Comparison of ENCODE assay signal across 21 cellular contexts in genomic region chr22:26097840-26098239, GRCh38.
"Had no signal": no experiment of that assay in that cellular context is flagged by ENCODE, and none has a peak within 500 bp of the region (broad histone marks: within the 10 kb centered on the region; RNA-seq: fewer than 3 reads in every experiment).

No MANE protein-coding gene starts in this region.

- H3K27me3 ChIP-seq: brain microvascular endothelial cell, right lobe of liver, vagina had no signal

- FAIRE-seq: astrocyte, endothelial cell of umbilical vein had no signal

- H3K36me3 ChIP-seq: brain microvascular endothelial cell, heart left ventricle, neutrophil, right lobe of liver, thoracic aorta, vagina had no signal

- H3K4me1 ChIP-seq: heart left ventricle, right lobe of liver, vagina had no signal

- DNase-seq: activated CD4-positive, alpha-beta memory T cell treated with anti-CD3 and anti-CD28 coated beads, Interleukin-2, amount 10 ng/mL, durations not matched to agents 7 days and 5 days; activated CD4-positive, alpha-beta T cell treated with anti-CD3 and anti-CD28 coated beads, Interleukin-2, amount 10 ng/mL, durations not matched to agents 24 days and 14 days; activated CD4-positive, CD25-positive, alpha-beta regulatory T cell treated with anti-CD3 and anti-CD28 coated beads, Interleukin-2, amount 50 U/mL, for 72 hours; activated gamma-delta T cell treated with Interleukin-2 at 50 U/mL for 16 hours; activated naive CD4-positive, alpha-beta T cell treated with anti-CD3 and anti-CD28 coated beads, Interleukin-2, amount 50 U/mL, for 16 hours; activated T-cell treated with anti-CD3 and anti-CD28 coated beads, Interleukin-2, amount 50 U/mL, for 4 hours; amniotic stem cell; brain microvascular endothelial cell; foreskin fibroblast; heart left ventricle; hypothalamus; naive B cell; nephron progenitor cell; right lobe of liver; stimulated activated CD4-positive, alpha-beta T cell treated with anti-CD3 and anti-CD28 coated beads, Interleukin-4, amount 100 ng/mL, for 1 hour; T1000 had no signal

- H3K4me3 ChIP-seq: heart left ventricle, right lobe of liver, thoracic aorta, vagina had no signal

- H3K27ac ChIP-seq: brain microvascular endothelial cell, heart left ventricle, neutrophil, right lobe of liver, thoracic aorta, vagina had no signal

- H3K9me3 ChIP-seq: heart left ventricle, neutrophil, right lobe of liver, thoracic aorta, vagina had no signal
